27 cellular contexts compared by ENCODE assay signal in genomic region chr11:26322335-26323067, GRCh38. TPM values are rescaled to one million over a fixed set of nuclear protein-coding genes. Genes with fewer than 3 reads are reported as not detected.
DNase-seq lines count a peak whose midpoint lies in the region; ATAC-seq, FAIRE-seq and TF ChIP-seq lines count a peak whose summit lies in the region.
"Had no signal": no experiment of that assay in that cellular context is flagged by ENCODE, and none has a peak within 500 bp of the region (broad histone marks: within the 10 kb centered on the region; RNA-seq: fewer than 3 reads in every experiment).

No MANE protein-coding gene starts in this region.

- TF ChIP-seq POLR2A in A549 (IDR thresholded peaks at IDR 0.05; ENCODE audit: low read length) (no peak), GM12892 (IDR thresholded peaks at IDR 0.05; ENCODE audit: low read depth, low read length) (no peak)

- POLR2A ChIA-PET in A549 (lab: Yijun Ruan, JAX) = no interaction called here

- no peak for TF ChIP-seq EP300 in A549 (IDR thresholded peaks at IDR 0.05)

- no peaks in the 10 kb centered on the region for H3K9me3 ChIP-seq in A549
- H3K9me3 ChIP-seq: BE2C, BLaER1 had no signal

- no peak overlapping the region for H3K4me3 ChIP-seq in A549
- H3K4me3 ChIP-seq: BLaER1, GM12878 had no signal

- H3K27ac ChIP-seq in A549 = no peak overlapping the region
- H3K27ac ChIP-seq in VCaP = peak overlapping the region; percentile 68
- H3K27ac ChIP-seq: BLaER1 had no signal

- H3K4me2 ChIP-seq in A549 = no peak overlapping the region
- H3K4me2 ChIP-seq: BLaER1 had no signal

- TF ChIP-seq CTCF in A549 (IDR thresholded peaks at IDR 0.05) (no peak), VCaP (conservative IDR thresholded peaks at IDR 0.05) (no peak)

- CTCF ChIA-PET in A549 (lab: Yijun Ruan, JAX) = interaction anchor here (1.3 kb wide), 1 partner anchor 9 kb away, joined by 5 read pairs; the partner anchor contains the start of gene ANO3

- H3K4me1 ChIP-seq in A549 = no peaks in the 10 kb centered on the region
- H3K4me1 ChIP-seq: BE2C, BLaER1 had no signal

- ATAC-seq in A549 = no peak
- ATAC-seq: GM12878 had no signal

- DNase-seq in A549 (ENCODE audit: low read depth in 1 of 2, low spot score in 1 of 2) (no peak), HT-29 (ENCODE audit: low spot score) (peak; percentile 36), GM12892 (ENCODE audit: insufficient read length) (no peak), NCI-H526 treated with DMSO at 0.1 percent for 48 hours (lab: John Stamatoyannopoulos, UW) (no peak)
- DNase-seq in stimulated activated naive CD4-positive, alpha-beta T cell treated with Interleukin-2 at 50 U/mL for 16 hours (lab: John Stamatoyannopoulos, UW) = no peak
- DNase-seq: 8988T; BE2C; C1 segment of cervical spinal cord; CD4-positive, alpha-beta memory T cell; CD4-positive, CD25-positive, alpha-beta regulatory T cell; CD8-positive, alpha-beta memory T cell; COR-L47; DMS 273 treated with DMSO at 0.1 percent for 48 hours; DMS153; DMS53; DMS79; DND-41; EL; GDM1 had no signal

- WGBS in A549 (ENCODE audit: missing lambda C conversion rate) = 3% methylated on average over 1 of the region's 1 CpG

- TF ChIP-seq RAD21 in A549 (conservative IDR thresholded peaks at IDR 0.05 in 1 of 2, IDR thresholded peaks at IDR 0.05 in 1 of 2) = no peak

- FAIRE-seq in A549 (lab: Jason Lieb, UNC) (no peak), GM12892 (lab: Jason Lieb, UNC) (no peak)
- FAIRE-seq: A204.1, GM12878, GM19239 had no signal

TF ChIP-seq in A549, 52 proteins besides CTCF, POLR2A, EP300 and RAD21:
- TF ChIP-seq MAFK (IDR thresholded peaks at IDR 0.05; ENCODE audit: partially characterized antibody) = peak; percentile 78
- TF ChIP-seq ELK1 (IDR thresholded peaks at IDR 0.05; ENCODE audit: low read depth, low read length) = no peak
TF ChIP-seq in A549: peak in this region for 1.

RNA-seq across cellular contexts. Expression of gene ANO3, which starts 9.4 kb away (rescaled TPM):
- not detected in 2 replicates for polyA plus RNA-seq in A549 (2011; rRNA removed)
- not detected in 2 replicates for polyA plus RNA-seq in A549 (2012; cell fraction: cytosol; rRNA removed)
- not detected in 2 replicates for polyA plus RNA-seq in A549 (2012; cell fraction: nucleus; rRNA removed)
- not detected in 3 replicates for polyA plus RNA-seq in A549 (2017; fragmentation: RNase III; extraction: RNeasy Plus Mini Kit Qiagen cat#74134 plus additional on column Dnase treatment)
- polyA minus RNA-seq in A549 (2011; rRNA and poly(A)+ RNA removed) = not detected in 2 replicates
- total RNA-seq in HT-29 (2014; rRNA removed; shearing (Covaris generic)) = under 0.01 and 0.57 TPM in 2 replicates
- polyA plus RNA-seq in GM12892 (2012; ENCODE audit: missing spikeins) = 0.47 TPM
- total RNA-seq: CD4-positive, alpha-beta memory T cell; CD4-positive, CD25-positive, alpha-beta regulatory T cell; CD8-positive, alpha-beta memory T cell; Daoy; G401 had no signal
- polyA plus RNA-seq: CD14-positive monocyte; CD4-positive, alpha-beta memory T cell; CD4-positive, CD25-positive, alpha-beta regulatory T cell; CD8-positive, alpha-beta memory T cell had no signal
